Comparison of ENCODE assay signal across 1 cellular context in genomic region chrX:53085661-53086229, GRCh38.
TF ChIP-seq lines count a peak whose summit lies in the region.

No MANE protein-coding gene starts in this region.

TF ChIP-seq in IMR-90, 13 proteins besides CTCF, POLR2A, EP300 and RAD21:
- no peak for TF ChIP-seq MXI1 (IDR thresholded peaks at IDR 0.05; ENCODE audit: borderline replicate concordance, low read depth, low read length)
- no peak for TF ChIP-seq NFE2L2 (IDR thresholded peaks at IDR 0.05; ENCODE audit: low read depth, low read length)
- no peak for TF ChIP-seq FOS (IDR thresholded peaks at IDR 0.05; ENCODE audit: low read depth, low read length)
- TF ChIP-seq ELK1 (IDR thresholded peaks at IDR 0.05; ENCODE audit: borderline replicate concordance, low read depth, low read length): no peak
- TF ChIP-seq BHLHE40 (IDR thresholded peaks at IDR 0.05; ENCODE audit: low read depth, low read length): no peak
- TF ChIP-seq MAFK (IDR thresholded peaks at IDR 0.05; ENCODE audit: low read depth, low read length): no peak
- TF ChIP-seq CEBPB (IDR thresholded peaks at IDR 0.05; ENCODE audit: low read depth, low read length): no peak
- no peak for TF ChIP-seq CHD1 (IDR thresholded peaks at IDR 0.05; ENCODE audit: low read depth, low read length)
- no peak for TF ChIP-seq RCOR1 (IDR thresholded peaks at IDR 0.05; ENCODE audit: insufficient replicate concordance, low read length)
- TF ChIP-seq SMC3 (IDR thresholded peaks at IDR 0.05; ENCODE audit: low read depth, low read length): no peak
- no peak for TF ChIP-seq MAZ (IDR thresholded peaks at IDR 0.05; ENCODE audit: borderline replicate concordance, low read depth, low read length)
- no peak for TF ChIP-seq USF2 (IDR thresholded peaks at IDR 0.05; ENCODE audit: low read depth, low read length)
- no peak for TF ChIP-seq RFX5 (IDR thresholded peaks at IDR 0.05; ENCODE audit: low read depth, low read length)
